8 cellular contexts compared by ENCODE assay signal in the genomic region with DNA sequence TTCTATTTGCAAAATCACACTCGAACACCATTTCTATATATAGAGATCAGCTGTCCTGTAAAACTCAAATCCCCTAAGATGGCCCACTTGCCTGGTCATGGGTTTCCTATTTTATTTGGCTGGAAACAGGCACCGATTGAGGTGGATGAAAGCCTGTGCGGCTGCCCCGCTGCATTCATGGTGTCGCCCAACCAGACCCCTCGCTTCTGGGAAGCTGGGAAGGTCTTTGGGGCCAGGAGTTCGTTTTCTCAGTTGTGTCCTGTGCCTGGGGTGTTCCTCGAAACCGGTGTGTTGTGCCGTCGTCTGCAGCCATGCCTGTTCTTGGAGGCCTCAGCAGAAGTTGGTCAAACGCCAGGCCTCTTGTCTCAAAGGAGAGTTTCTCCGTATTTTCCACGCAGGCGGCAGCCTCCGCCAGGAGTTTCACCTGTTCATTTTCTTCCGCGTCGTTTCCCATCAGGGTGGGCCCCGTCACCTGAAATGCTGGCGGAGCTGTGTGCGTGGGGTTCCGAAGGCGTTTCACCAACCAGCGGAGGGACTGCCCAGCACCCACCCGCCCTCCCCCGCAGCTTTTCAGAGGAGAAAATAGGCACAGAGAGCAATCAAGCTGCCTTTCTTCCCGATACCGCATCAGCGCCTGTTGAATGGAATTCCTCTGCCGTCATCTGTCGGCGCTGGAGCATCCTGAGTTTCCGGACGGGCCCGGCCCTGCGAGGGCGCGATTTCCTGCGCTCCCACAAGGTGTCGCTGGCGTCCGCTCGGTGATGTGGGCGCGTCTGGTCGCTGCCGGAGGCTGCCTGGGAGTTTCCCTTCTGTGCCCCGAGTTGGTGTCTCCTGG. TPM values are rescaled to one million over a fixed set of nuclear protein-coding genes. Genes with fewer than 3 reads are reported as not detected.
DNase-seq lines count a peak whose midpoint lies in the region; ATAC-seq, FAIRE-seq and TF ChIP-seq lines count a peak whose summit lies in the region.

No MANE protein-coding gene starts in this region.

- ATAC-seq in GM18520 (IDR thresholded peaks at IDR 0.05; ENCODE audit: unreplicated experiment) (peak; percentile 35), HG02973 (IDR thresholded peaks at IDR 0.05; ENCODE audit: unreplicated experiment) (peak; percentile 43)

- no peak for FAIRE-seq in frontal cortex (lab: Jason Lieb, UNC)

- H3K79me2 ChIP-seq in OCI-LY1 (ENCODE audit: insufficient read depth, low read length), result no peaks in the 10 kb centered on the region

- WGBS in neuronal stem cell (ENCODE audit: extremely low coverage in 2 of 2, insufficient read length in 2 of 2, insufficient replicate concordance in 1 of 2), 2 donors, result no CpG with 5 or more reads among the region's 49 CpGs
- 69% methylated on average over 29 of the region's 49 CpGs for WGBS in suprapubic skin

- H2AFZ ChIP-seq in OCI-LY1 (ENCODE audit: low read length) (no peak overlapping the region), neuronal stem cell (ENCODE audit: low read length) (peak overlapping the region; percentile 72)

- H3K36me3 ChIP-seq in OCI-LY1 (ENCODE audit: insufficient read depth, low read length), result peaks cover 7% of the 10 kb centered on the region; the same call in 1 of the 2 replicates
- peaks cover 8 to 28% of the 10 kb centered on the region in 2 donors for H3K36me3 ChIP-seq in neuronal stem cell (replicated peaks in 1 of 2; ENCODE audit: control insufficient read depth in 2 of 2, insufficient read depth in 2 of 2, low read length in 2 of 2)
- peaks cover 32% of the 10 kb centered on the region for H3K36me3 ChIP-seq in suprapubic skin

- no peak overlapping the region for H3K4me3 ChIP-seq in OCI-LY1 (ENCODE audit: low read depth, low read length, poor library complexity, severe bottlenecking)
- no peak overlapping the region for H3K4me3 ChIP-seq in neuronal stem cell (ENCODE audit: low read length in 2 of 2)
- H3K4me3 ChIP-seq in suprapubic skin, result no peak overlapping the region

- H3K9me3 ChIP-seq in OCI-LY1 (ENCODE audit: low read length) (no peaks in the 10 kb centered on the region), neuronal stem cell (replicated peaks in 1 of 2; ENCODE audit: control insufficient read depth in 2 of 2, insufficient read depth in 1 of 2, low read depth in 1 of 2, low read length in 2 of 2) (no peaks in the 10 kb centered on the region), suprapubic skin (no peaks in the 10 kb centered on the region)

- H3K27me3 ChIP-seq in OCI-LY1 (ENCODE audit: insufficient read depth, low read length) (peaks cover 8% of the 10 kb centered on the region; the same call in 1 of the 2 replicates), neuronal stem cell (ENCODE audit: control insufficient read depth in 3 of 3, insufficient read depth in 3 of 3, low read depth in 1 of 3, low read length in 3 of 3) (no peaks in the 10 kb centered on the region), suprapubic skin (no peaks in the 10 kb centered on the region)

- no peak overlapping the region for H3K4me2 ChIP-seq in OCI-LY1 (ENCODE audit: low read length)
- peak overlapping the region; percentile 35 for H3K4me2 ChIP-seq in neuronal stem cell (ENCODE audit: insufficient read depth, low read length, poor library complexity, severe bottlenecking)

- H3F3A ChIP-seq in OCI-LY1 (ENCODE audit: insufficient read depth, low read length), result no peaks in the 10 kb centered on the region

- H2AK5ac ChIP-seq in neuronal stem cell (ENCODE audit: low read depth, low read length), result no peak overlapping the region

- H3K14ac ChIP-seq in neuronal stem cell (ENCODE audit: low read length), result no peak overlapping the region

- TF ChIP-seq EP300 in suprapubic skin (IDR thresholded peaks at IDR 0.05), result no peak

- peak; percentile 95 for TF ChIP-seq CTCF in OCI-LY1 (IDR thresholded peaks at IDR 0.05; ENCODE audit: low read length)
- peak; percentile 96 to 98 for TF ChIP-seq CTCF in suprapubic skin (IDR thresholded peaks at IDR 0.05)

- H3K18ac ChIP-seq in neuronal stem cell (ENCODE audit: low read length), result peak overlapping the region; percentile 40

- H3K27ac ChIP-seq in OCI-LY1 (ENCODE audit: low read depth, low read length, poor library complexity, severe bottlenecking) (no peak overlapping the region), neuronal stem cell (replicated peaks; ENCODE audit: low read length) (no peak overlapping the region), suprapubic skin (no peak overlapping the region)

- H2BK120ac ChIP-seq in neuronal stem cell (ENCODE audit: low read depth, low read length), result no peak overlapping the region

- no peak overlapping the region for H2BK5ac ChIP-seq in neuronal stem cell (ENCODE audit: low read length)

- H4K8ac ChIP-seq in neuronal stem cell (ENCODE audit: low read depth, low read length), result no peak overlapping the region

- no peak overlapping the region for H2BK12ac ChIP-seq in neuronal stem cell (ENCODE audit: low read length)

- no peak overlapping the region for H2BK15ac ChIP-seq in neuronal stem cell (ENCODE audit: low read length)

- H3K9ac ChIP-seq in OCI-LY1 (ENCODE audit: low read length) (no peak overlapping the region), neuronal stem cell (ENCODE audit: low read depth, low read length, poor library complexity) (no peak overlapping the region)

- H4K91ac ChIP-seq in neuronal stem cell (ENCODE audit: low read depth, low read length, poor library complexity), result no peak overlapping the region

- peak; percentile 69 for DNase-seq in activated effector memory CD4-positive, alpha-beta T cell treated with Interleukin-2 at 50 U/mL for 16 hours
- DNase-seq in frontal cortex (ENCODE audit: low spot score in 2 of 2) (peak; percentile 81 to 86), neuronal stem cell (ENCODE audit: low spot score) (peak; percentile 80), suprapubic skin (ENCODE audit: low spot score in 2 of 2) (peak in 1 of 2 donors; percentile 89), COLO829 (ENCODE audit: low spot score) (no peak)

- H3K79me1 ChIP-seq in neuronal stem cell (ENCODE audit: low read depth, low read length), result peaks cover 2% of the 10 kb centered on the region

- no peaks in the 10 kb centered on the region for H3K9me2 ChIP-seq in OCI-LY1 (ENCODE audit: low read depth, low read length)

- no peak overlapping the region for H3K4ac ChIP-seq in neuronal stem cell (ENCODE audit: low read length)

- no peaks in the 10 kb centered on the region for H4K20me1 ChIP-seq in OCI-LY1 (ENCODE audit: insufficient read depth, low read length)

- H3K4me1 ChIP-seq in OCI-LY1 (ENCODE audit: insufficient read depth, low read length, severe bottlenecking) (no peaks in the 10 kb centered on the region), neuronal stem cell (ENCODE audit: control insufficient read depth in 2 of 2, insufficient read depth in 1 of 2, low read depth in 1 of 2, low read length in 2 of 2) (peaks cover 0 to 3% of the 10 kb centered on the region in 2 donors), suprapubic skin (peaks cover 12% of the 10 kb centered on the region)

- no peak overlapping the region for H3K23ac ChIP-seq in neuronal stem cell (ENCODE audit: low read depth, low read length, poor library complexity)

- TF ChIP-seq POLR2A in suprapubic skin (IDR thresholded peaks at IDR 0.05), result no peak

RNA-seq across cellular contexts. Expression of a gene that starts 17.1 kb away (rescaled TPM):
- total RNA-seq in frontal cortex (0.41 TPM), suprapubic skin (10 to 100 TPM; 13.9 to 24.3 (median 16.7) TPM)
- 4.7 TPM for polyA plus RNA-seq in neuronal stem cell (2013, experiment 1 of 2)
- 5.2 TPM for polyA plus RNA-seq in neuronal stem cell (2013, experiment 2 of 2)

Comparison
In these comparisons a context has a peak if more than half of its experiments do, and no peak if none do; other contexts are left out.
1. RNA of a gene that starts 17.1 kb away (total RNA-seq): 13.9 to 24.3 TPM in suprapubic skin; 0.41 TPM in frontal cortex (single experiment); every median in the first group is over 10 times any median in the second.